Comparison of ENCODE assay signal across 8 cellular contexts in the genomic region with DNA sequence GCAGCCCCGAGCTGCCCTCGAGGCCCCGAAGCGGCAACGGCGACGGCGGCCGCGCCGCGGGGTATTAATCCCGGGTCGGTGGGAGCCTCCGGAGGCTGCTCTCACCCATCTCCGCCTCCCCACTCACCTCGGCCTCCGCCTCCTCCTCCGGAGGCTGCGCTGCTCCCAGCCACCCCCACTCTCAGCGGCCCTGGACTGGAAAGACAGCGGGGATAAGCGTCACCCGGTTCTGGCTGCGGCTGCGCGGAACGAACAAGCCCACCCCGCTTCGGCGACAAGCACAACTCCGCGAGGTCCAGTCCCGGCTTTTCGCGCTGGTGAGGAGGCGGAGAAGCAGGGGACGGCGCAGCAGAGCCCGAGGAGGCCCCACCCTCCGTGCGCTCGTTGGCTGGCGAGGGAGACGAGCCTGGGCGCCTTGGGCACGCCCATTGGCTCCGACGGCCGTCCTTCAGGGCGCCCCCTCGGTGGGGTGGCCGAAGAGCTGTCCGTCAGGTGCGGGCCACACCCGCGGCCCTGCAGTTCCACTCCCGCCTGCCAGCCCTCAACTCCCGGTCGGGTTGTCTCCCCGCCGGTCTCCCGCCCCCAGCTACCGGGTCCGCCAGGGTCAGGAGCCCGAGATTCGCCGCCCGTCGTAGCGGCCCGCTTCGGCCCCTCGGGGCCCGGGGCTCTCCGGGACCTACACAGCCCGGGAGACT. TPM values are rescaled to one million over a fixed set of nuclear protein-coding genes. Genes with fewer than 3 reads are reported as not detected.
DNase-seq lines count a peak whose midpoint lies in the region; ATAC-seq and TF ChIP-seq lines count a peak whose summit lies in the region.

TSS of gene ZMYM5 (minus strand) at position 327 of the 695 bp plus-strand sequence. CDS start 11,469 bp downstream, outside the sequence.

- H3K9me3 Mint-ChIP-seq in activated CD4-positive, alpha-beta T cell treated with anti-CD3 and anti-CD28 coated beads, Interleukin-2, amount 10 ng/mL, durations not matched to agents 7 days and 5 days = no peaks in the 10 kb centered on the region

- POLR2A ChIA-PET in BJ (lab: Charles Lee) = interaction anchor here (0.6 kb wide), 1 partner anchor 119 kb away, joined by 8 read pairs; no protein-coding TSS in a partner anchor
- POLR2A ChIA-PET in activated CD4-positive, alpha-beta T cell treated with anti-CD3 and anti-CD28 coated beads, Interleukin-2, amount 10 ng/mL, durations not matched to agents 7 days and 5 days (lab: Charles Lee) = interaction anchor here (0.6 to 1.0 kb wide), 3 partner anchors 92 to 116 kb away, joined by 3 to 4 read pairs (median 4); no protein-coding TSS in a partner anchor

- peak within 1 kb of the TSS; percentile 99 for H3K27ac Mint-ChIP-seq in activated CD4-positive, alpha-beta T cell treated with anti-CD3 and anti-CD28 coated beads, Interleukin-2, amount 10 ng/mL, durations not matched to agents 7 days and 5 days

- no peaks in the 10 kb centered on the region for H3K27me3 Mint-ChIP-seq in activated CD4-positive, alpha-beta T cell treated with anti-CD3 and anti-CD28 coated beads, Interleukin-2, amount 10 ng/mL, durations not matched to agents 7 days and 5 days

- H3K36me3 Mint-ChIP-seq in activated CD4-positive, alpha-beta T cell treated with anti-CD3 and anti-CD28 coated beads, Interleukin-2, amount 10 ng/mL, durations not matched to agents 7 days and 5 days (ENCODE audit: low read depth) = peaks cover 22% of the 10 kb centered on the region

- no peaks in the 10 kb centered on the region for H3K27me3 ChIP-seq in BJ (ENCODE audit: control insufficient read depth, insufficient read depth, low read length)

- CTCF ChIA-PET in BJ (lab: Yijun Ruan, JAX) = interaction anchor here (0.6 to 1.6 kb wide), 7 partner anchors 15 to 123 kb away, joined by 3 to 5 read pairs (median 4); partner anchors contain the start of gene PSPC1
- CTCF ChIA-PET in activated CD4-positive, alpha-beta T cell treated with anti-CD3 and anti-CD28 coated beads, Interleukin-2, amount 10 ng/mL, durations not matched to agents 7 days and 5 days (lab: Charles Lee) = interaction anchor here (0.9 to 2.0 kb wide), 8 partner anchors 11 to 93 kb away, joined by 3 to 6 read pairs (median 4); partner anchors contain the start of gene PSPC1

- DNase-seq in BJ (ENCODE audit: low read depth) (peak; percentile 97), NCI-H69 (lab: John Stamatoyannopoulos, UW) (peak; percentile 97), dedifferentiated amniotic fluid mesenchymal stem cell (ENCODE audit: extremely low spot score) (peak; percentile 97), left lobe of liver (ENCODE audit: low spot score) (peak; percentile 99)
- peak; percentile 96 for DNase-seq in activated CD4-positive, alpha-beta T cell treated with anti-CD3 and anti-CD28 coated beads, Interleukin-2, amount 10 ng/mL, durations not matched to agents 7 days and 5 days
- peak; percentile 90 for DNase-seq in stimulated activated CD4-positive, alpha-beta T cell treated with anti-CD3 and anti-CD28 coated beads, Interleukin-2, amount 100 ng/mL, for 4 hours (ENCODE audit: low read depth)

- H3K4me3 Mint-ChIP-seq in activated CD4-positive, alpha-beta T cell treated with anti-CD3 and anti-CD28 coated beads, Interleukin-2, amount 10 ng/mL, durations not matched to agents 7 days and 5 days = peak within 1 kb of the TSS; percentile 95

- no peaks in the 10 kb centered on the region for H3K36me3 ChIP-seq in BJ (ENCODE audit: control insufficient read depth, insufficient read depth, low read length)

- ATAC-seq in GM19324 (IDR thresholded peaks at IDR 0.05; ENCODE audit: low FRiP score, unreplicated experiment) = peak; percentile 92
- peak; percentile 73 for ATAC-seq in HG03469 (IDR thresholded peaks at IDR 0.05; ENCODE audit: unreplicated experiment)
- ATAC-seq in left lobe of liver = peak; percentile 88

- no peak for TF ChIP-seq CTCF in BJ (IDR thresholded peaks at IDR 0.05; ENCODE audit: insufficient read depth, low read depth, low read length)

- H3K4me3 ChIP-seq in BJ (ENCODE audit: low read depth, low read length) = peak within 1 kb of the TSS; percentile 58

- peaks cover 38% of the 10 kb centered on the region for H3K4me1 Mint-ChIP-seq in activated CD4-positive, alpha-beta T cell treated with anti-CD3 and anti-CD28 coated beads, Interleukin-2, amount 10 ng/mL, durations not matched to agents 7 days and 5 days

RNA-seq across cellular contexts. Expression of gene ZMYM5, which starts in this region (rescaled TPM):
- 4.6 and 9.2 TPM in 2 replicates for polyA plus RNA-seq in BJ (2011; rRNA removed)
- polyA minus RNA-seq in BJ (2011; rRNA and poly(A)+ RNA removed) = 2.6 and 3.3 TPM in 2 replicates
- 10 to 100 TPM; 12.6 to 14.5 TPM for total RNA-seq in activated CD4-positive, alpha-beta T cell treated with anti-CD3 and anti-CD28 coated beads, Interleukin-2, amount 10 ng/mL, durations not matched to agents 7 days and 5 days
- total RNA-seq in left lobe of liver = 4.0 TPM

Comparison
In these comparisons a context has a peak if more than half of its experiments do, and no peak if none do; other contexts are left out.
1. Peak in every context shown above with its lines: DNase-seq, ATAC-seq and H3K4me3 ChIP-seq.